Comparison of ENCODE assay signal across 19 cellular contexts in the genomic region with DNA sequence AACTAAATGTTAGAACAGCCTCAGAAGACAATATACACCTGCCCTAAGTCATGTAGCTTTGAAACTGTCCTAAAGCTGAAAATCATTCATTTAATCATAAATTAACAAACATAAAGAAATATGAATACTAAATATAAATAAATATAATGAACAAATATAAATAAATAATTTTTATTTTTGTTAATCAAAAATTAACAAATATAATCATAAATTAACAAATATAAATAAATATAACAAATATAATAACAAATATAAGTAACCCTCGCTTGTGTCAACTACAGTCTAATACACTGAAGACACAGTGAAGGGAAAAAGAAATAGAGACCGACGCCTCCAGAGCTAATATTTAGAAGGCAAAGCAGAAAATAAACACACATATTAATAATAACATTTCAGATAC.
"Had no signal": no experiment of that assay in that cellular context is flagged by ENCODE, and none has a peak within 500 bp of the region (broad histone marks: within the 10 kb centered on the region; RNA-seq: fewer than 3 reads in every experiment).

No MANE protein-coding gene starts in this region.

- H3K4me2 ChIP-seq: SK-N-SH had no signal

- DNase-seq: KBM-7, MV-4-11, NCI-H1048, NCI-H1105, NCI-H1417, NCI-H1436 treated with DMSO at 0.1 percent for 48 hours, NCI-H1694, NCI-H187 treated with DMSO at 0.1 percent for 48 hours, NCI-H2029 treated with DMSO at 0.1 percent for 48 hours, NCI-H2107, NCI-H2227 treated with DMSO at 0.1 percent for 48 hours, NCI-H524, NCI-H526 treated with DMSO at 0.1 percent for 48 hours, NCI-H748 treated with DMSO at 0.1 percent for 48 hours, SHP77, SK-N-SH, SW 1271 had no signal

- H3K9ac ChIP-seq: SK-N-SH had no signal

- H3K9me3 ChIP-seq: SK-N-SH had no signal

- ATAC-seq: HepG2 had no signal

- H3K27ac ChIP-seq: RWPE1 had no signal

- FAIRE-seq: HepG2 had no signal
